In genomic region chr6:133951881-133952814, GRCh38 we compare ENCODE assay signal across 7 cellular contexts. TPM values are rescaled to one million over a fixed set of nuclear protein-coding genes. Genes with fewer than 3 reads are reported as not detected.
DNase-seq lines count a peak whose midpoint lies in the region; ATAC-seq, FAIRE-seq and TF ChIP-seq lines count a peak whose summit lies in the region.

No MANE protein-coding gene starts in this region.

- H3K4me3 ChIP-seq in NB4 (ENCODE audit: low read depth, low read length): peak overlapping the region; percentile 90
- H3K4me3 ChIP-seq in iPS DF 6.9 (ENCODE audit: low read length): peak overlapping the region; percentile 74

- H3K4me1 Mint-ChIP-seq in HFFc6 (ENCODE audit: low read depth) (peaks cover 40% of the 10 kb centered on the region), brain (peaks cover 45% of the 10 kb centered on the region)

- TF ChIP-seq CTCF in HFFc6 (IDR thresholded peaks at IDR 0.05) (peak; percentile 74), NB4 (IDR thresholded peaks at IDR 0.05; ENCODE audit: low read depth, low read length) (no peak), brain (conservative IDR thresholded peaks at IDR 0.05) (peak; percentile 58 to 68)

- intact Hi-C loops in sciatic nerve (cut with DNase I): no loop called here

- peak; percentile 36 for DNase-seq in GM12892 (ENCODE audit: insufficient read length)
- DNase-seq in HFFc6: peak; percentile 80
- DNase-seq in NB4 (ENCODE audit: low read depth): peak; percentile 54
- peak; percentile 41 for DNase-seq in T1000 (lab: John Stamatoyannopoulos, UW)
- no peak for DNase-seq in iPS DF 6.9 (ENCODE audit: low read depth, low spot score)
- peak; percentile 80 for DNase-seq in sciatic nerve (ENCODE audit: low spot score)

- no peaks in the 10 kb centered on the region for H3K9me3 ChIP-seq in iPS DF 6.9 (ENCODE audit: control insufficient read depth, insufficient read depth, low read length)

- ATAC-seq in sciatic nerve: peak; percentile 79

- TF ChIP-seq POLR2A in GM12892 (IDR thresholded peaks at IDR 0.05; ENCODE audit: low read depth, low read length) (peak; percentile 56; the same call in 1 of the 2 replicates), NB4 (IDR thresholded peaks at IDR 0.05; ENCODE audit: extremely low read depth, insufficient read length) (no peak)

- H3K27ac Mint-ChIP-seq in HFFc6 (peak overlapping the region; percentile 98), brain (peak overlapping the region; percentile 97 to 100 (median 99))

- FAIRE-seq in GM12892 (lab: Jason Lieb, UNC): peak; percentile 85

- H3K27me3 Mint-ChIP-seq in HFFc6 (ENCODE audit: insufficient read depth) (no peaks in the 10 kb centered on the region; the same call in none of the 2 replicates), brain (peaks cover 7% of the 10 kb centered on the region)

- no peak overlapping the region for H3K27ac ChIP-seq in iPS DF 6.9 (ENCODE audit: low read length)

- no peaks in the 10 kb centered on the region; the same call in 1 of the 2 replicates for H3K36me3 Mint-ChIP-seq in HFFc6 (ENCODE audit: low read depth)
- no peaks in the 10 kb centered on the region for H3K36me3 Mint-ChIP-seq in brain

- H3K4me3 Mint-ChIP-seq in HFFc6 (peak overlapping the region; percentile 97), brain (peak overlapping the region; percentile 94 to 98 (median 95))

- no peaks in the 10 kb centered on the region for H3K9me3 Mint-ChIP-seq in HFFc6
- no peaks in the 10 kb centered on the region for H3K9me3 Mint-ChIP-seq in brain

- H3K4me1 ChIP-seq in iPS DF 6.9 (ENCODE audit: control insufficient read depth, insufficient read depth, low read length): 0 out of 2 replicates have a peak, but pooled peaks cover 1% of the 10 kb centered on the region

- WGBS in iPS DF 6.9 (ENCODE audit: insufficient coverage, insufficient read length): no CpG with 5 or more reads among the region's 65 CpGs

- no peaks in the 10 kb centered on the region for H3K36me3 ChIP-seq in iPS DF 6.9 (ENCODE audit: control insufficient read depth, insufficient read depth, low read length)

- no peaks in the 10 kb centered on the region for H3K27me3 ChIP-seq in iPS DF 6.9 (ENCODE audit: control insufficient read depth, insufficient read depth, low read length)

RNA-seq across cellular contexts. Expression of gene TBPL1, which starts 0.9 kb away (rescaled TPM):
- polyA plus RNA-seq in GM12892 (2012; ENCODE audit: missing spikeins): 33.0 TPM
- total RNA-seq in HFFc6 (2021; fragmentation: NEBNext Ultra II Directional; extraction: Animal tissue kit (Norgen Biotek cat#: 25700)): 10 to 100 TPM; 30.7 to 40.6 (median 34.0) TPM
- 55.2 TPM for polyA plus RNA-seq in brain (ENCODE audit: insufficient read depth, low read depth, low replicate concordance)
- total RNA-seq in sciatic nerve: 18.5 TPM
